ENCODE assay signal across 37 cellular contexts in genomic region chr14:87309557-87309956, GRCh38.
"Had no signal": no experiment of that assay in that cellular context is flagged by ENCODE, and none has a peak within 500 bp of the region (broad histone marks: within the 10 kb centered on the region; RNA-seq: fewer than 3 reads in every experiment).

No MANE protein-coding gene starts in this region.

- H3K27ac ChIP-seq: adrenal gland, ascending aorta, body of pancreas, brain microvascular endothelial cell, breast epithelium, cardiac muscle cell had no signal

- H3K36me3 Mint-ChIP-seq: activated naive CD4-positive, alpha-beta T cell treated with anti-CD3 and anti-CD28 coated beads, Interleukin-2, amount 10 ng/mL, durations not matched to agents 7 days and 5 days; activated naive CD4-positive, alpha-beta T cell treated with anti-CD3 and anti-CD28 coated beads, Interleukin-2, amount 50 U/mL, for 24 hours; activated naive CD4-positive, alpha-beta T cell treated with anti-CD3 and anti-CD28 coated beads, Interleukin-2, amount 50 U/mL, for 72 hours; activated naive CD8-positive, alpha-beta T cell; activated naive CD8-positive, alpha-beta T cell treated with anti-CD3 and anti-CD28 coated beads for 36 hours; activated naive CD8-positive, alpha-beta T cell treated with anti-CD3 and anti-CD28 coated beads, Interleukin-2, amount 10 ng/mL, durations not matched to agents 7 days and 5 days; brain had no signal

- H3K4me3 Mint-ChIP-seq: activated naive CD4-positive, alpha-beta T cell treated with anti-CD3 and anti-CD28 coated beads for 36 hours; activated naive CD4-positive, alpha-beta T cell treated with anti-CD3 and anti-CD28 coated beads, Interleukin-2, amount 10 ng/mL, durations not matched to agents 7 days and 5 days; activated naive CD4-positive, alpha-beta T cell treated with anti-CD3 and anti-CD28 coated beads, Interleukin-2, amount 50 U/mL, for 24 hours; activated naive CD8-positive, alpha-beta T cell; activated naive CD8-positive, alpha-beta T cell treated with anti-CD3 and anti-CD28 coated beads for 36 hours; activated naive CD8-positive, alpha-beta T cell treated with anti-CD3 and anti-CD28 coated beads, Interleukin-2, amount 10 ng/mL, durations not matched to agents 7 days and 5 days; activated naive CD8-positive, alpha-beta T cell treated with anti-CD3 and anti-CD28 coated beads, Interleukin-2, amount 50 U/mL, for 24 hours; activated T-cell treated with anti-CD3 and anti-CD28 coated beads, Interleukin-2, amount 50 U/mL, for 24 hours; activated T-cell treated with anti-CD3 and anti-CD28 coated beads, Interleukin-2, amount 50 U/mL, for 4 hours; activated T-cell treated with anti-CD3 and anti-CD28 coated beads, Interleukin-2, amount 50 U/mL, for 72 hours; activated T-helper 1 cell treated with anti-CD3 and anti-CD28 coated beads, Interleukin-12 subunit alpha, Interleukin-12 subunit beta, Interleukin-2, Interleukin-4 antibody, amounts not matched to agents 30 ng/mL and 10 ng/mL and 1 ng/mL, durations not matched to agents 14 hours and 24 hours and 36 hours; activated T-helper 17 cell treated with anti-CD3 and anti-CD28 coated beads, Interleukin-2, amount 50 U/mL, for 72 hours; brain; central memory CD8-positive, alpha-beta T cell had no signal

- H3K9me3 Mint-ChIP-seq: brain had no signal

- H3K36me3 ChIP-seq: adrenal gland, ascending aorta, brain microvascular endothelial cell, breast epithelium, cardiac muscle cell had no signal

- H3K27ac Mint-ChIP-seq: activated naive CD4-positive, alpha-beta T cell treated with anti-CD3 and anti-CD28 coated beads for 36 hours; activated naive CD4-positive, alpha-beta T cell treated with anti-CD3 and anti-CD28 coated beads, Interleukin-2, amount 10 ng/mL, durations not matched to agents 7 days and 5 days; activated naive CD4-positive, alpha-beta T cell treated with anti-CD3 and anti-CD28 coated beads, Interleukin-2, amount 50 U/mL, for 24 hours; activated naive CD8-positive, alpha-beta T cell; activated naive CD8-positive, alpha-beta T cell treated with anti-CD3 and anti-CD28 coated beads for 36 hours; activated naive CD8-positive, alpha-beta T cell treated with anti-CD3 and anti-CD28 coated beads, Interleukin-2, amount 10 ng/mL, durations not matched to agents 7 days and 5 days; activated naive CD8-positive, alpha-beta T cell treated with anti-CD3 and anti-CD28 coated beads, Interleukin-2, amount 50 U/mL, for 24 hours; activated T-cell treated with anti-CD3 and anti-CD28 coated beads, Interleukin-2, amount 50 U/mL, for 24 hours; activated T-cell treated with anti-CD3 and anti-CD28 coated beads, Interleukin-2, amount 50 U/mL, for 72 hours; activated T-helper 1 cell treated with anti-CD3 and anti-CD28 coated beads, Interleukin-12 subunit alpha, Interleukin-12 subunit beta, Interleukin-2, Interleukin-4 antibody, amounts not matched to agents 30 ng/mL and 10 ng/mL and 1 ng/mL, durations not matched to agents 14 hours and 24 hours and 36 hours; activated T-helper 17 cell treated with anti-CD3 and anti-CD28 coated beads, Interleukin-2, amount 50 U/mL, for 72 hours; activated T-helper 2 cell treated with anti-CD3 and anti-CD28 coated beads, Interferon-gamma antibody, Interleukin-2, Interleukin-4, amounts not matched to agents 10 μg/mL and 5 μg/mL and 100 μg/mL, durations not matched to agents 14 hours and 24 hours and 36 hours; brain had no signal

- H3K4me1 ChIP-seq: adrenal gland, ascending aorta, body of pancreas, breast epithelium had no signal

- H3K9me3 ChIP-seq: adrenal gland, ascending aorta, body of pancreas, breast epithelium had no signal

- ATAC-seq: activated naive CD4-positive, alpha-beta T cell treated with anti-CD3 and anti-CD28 coated beads, Interleukin-2, amount 50 U/mL, for 72 hours; activated naive CD8-positive, alpha-beta T cell treated with anti-CD3 and anti-CD28 coated beads, Interleukin-2, amount 50 U/mL, for 24 hours; activated T-cell treated with anti-CD3 and anti-CD28 coated beads, Interleukin-2, amount 50 U/mL, for 4 hours; activated T-cell treated with anti-CD3 and anti-CD28 coated beads, Interleukin-2, amount 50 U/mL, for 72 hours; activated T-helper 17 cell treated with anti-CD3 and anti-CD28 coated beads, Interleukin-2, amount 50 U/mL, for 72 hours; body of pancreas had no signal

- H3K4me1 Mint-ChIP-seq: activated naive CD4-positive, alpha-beta T cell treated with anti-CD3 and anti-CD28 coated beads, Interleukin-2, amount 10 ng/mL, durations not matched to agents 7 days and 5 days; activated naive CD4-positive, alpha-beta T cell treated with anti-CD3 and anti-CD28 coated beads, Interleukin-2, amount 50 U/mL, for 24 hours; activated naive CD8-positive, alpha-beta T cell treated with anti-CD3 and anti-CD28 coated beads for 36 hours; activated naive CD8-positive, alpha-beta T cell treated with anti-CD3 and anti-CD28 coated beads, Interleukin-2, amount 10 ng/mL, durations not matched to agents 7 days and 5 days; activated naive CD8-positive, alpha-beta T cell treated with anti-CD3 and anti-CD28 coated beads, Interleukin-2, amount 50 U/mL, for 24 hours; activated T-helper 17 cell treated with anti-CD3 and anti-CD28 coated beads, Interleukin-2, amount 50 U/mL, for 72 hours; central memory CD8-positive, alpha-beta T cell had no signal

- DNase-seq: activated effector memory CD4-positive, alpha-beta T cell treated with anti-CD3 and anti-CD28 coated beads, Interleukin-2, amount 50 U/mL, for 16 hours; activated effector memory CD4-positive, alpha-beta T cell treated with Interleukin-2 at 50 U/mL for 16 hours; activated gamma-delta T cell; activated gamma-delta T cell treated with Interleukin-2 at 50 U/mL for 16 hours; activated naive CD4-positive, alpha-beta T cell; activated naive CD4-positive, alpha-beta T cell treated with anti-CD3 and anti-CD28 coated beads for 36 hours; activated naive CD4-positive, alpha-beta T cell treated with anti-CD3 and anti-CD28 coated beads, Interleukin-2, amount 10 ng/mL, durations not matched to agents 7 days and 5 days; activated naive CD4-positive, alpha-beta T cell treated with anti-CD3 and anti-CD28 coated beads, Interleukin-2, amount 50 U/mL, for 16 hours; activated naive CD4-positive, alpha-beta T cell treated with Interleukin-2 at 50 U/mL for 16 hours; activated naive CD8-positive, alpha-beta T cell treated with anti-CD3 and anti-CD28 coated beads for 36 hours; activated naive CD8-positive, alpha-beta T cell treated with anti-CD3 and anti-CD28 coated beads, Interleukin-2, amount 10 ng/mL, durations not matched to agents 7 days and 5 days; activated naive CD8-positive, alpha-beta T cell treated with anti-CD3 and anti-CD28 coated beads, Interleukin-2, amount 50 U/mL, for 24 hours; activated T-cell treated with anti-CD3 and anti-CD28 coated beads, Interleukin-2, amount 50 U/mL, for 24 hours; activated T-cell treated with anti-CD3 and anti-CD28 coated beads, Interleukin-2, amount 50 U/mL, for 4 hours; activated T-cell treated with anti-CD3 and anti-CD28 coated beads, Interleukin-2, amount 50 U/mL, for 48 hours; activated T-cell treated with anti-CD3 and anti-CD28 coated beads, Interleukin-2, amount 50 U/mL, for 72 hours; adrenal gland; amniotic stem cell; amygdala; anterior cingulate cortex; aorta; body of pancreas; brain microvascular endothelial cell; caudate nucleus; central memory CD4-positive, alpha-beta T cell; cerebellar nuclear complex had no signal

- H3K27me3 ChIP-seq: adrenal gland, ascending aorta, body of pancreas, brain microvascular endothelial cell, breast epithelium, cardiac muscle cell had no signal

- H3K27me3 Mint-ChIP-seq: activated naive CD4-positive, alpha-beta T cell treated with anti-CD3 and anti-CD28 coated beads, Interleukin-2, amount 10 ng/mL, durations not matched to agents 7 days and 5 days; activated naive CD4-positive, alpha-beta T cell treated with anti-CD3 and anti-CD28 coated beads, Interleukin-2, amount 50 U/mL, for 24 hours; activated naive CD8-positive, alpha-beta T cell; activated naive CD8-positive, alpha-beta T cell treated with anti-CD3 and anti-CD28 coated beads for 36 hours; activated naive CD8-positive, alpha-beta T cell treated with anti-CD3 and anti-CD28 coated beads, Interleukin-2, amount 10 ng/mL, durations not matched to agents 7 days and 5 days; activated naive CD8-positive, alpha-beta T cell treated with anti-CD3 and anti-CD28 coated beads, Interleukin-2, amount 50 U/mL, for 24 hours; activated T-cell treated with anti-CD3 and anti-CD28 coated beads, Interleukin-2, amount 50 U/mL, for 24 hours; activated T-helper 17 cell treated with anti-CD3 and anti-CD28 coated beads, Interleukin-2, amount 50 U/mL, for 72 hours; central memory CD8-positive, alpha-beta T cell had no signal

- H3K4me3 ChIP-seq: adrenal gland, ascending aorta, body of pancreas, breast epithelium, cardiac muscle cell had no signal
